18 cellular contexts compared by ENCODE assay signal in genomic region chr13:23074054-23074805, GRCh38.
A peak's percentile ranks its signal among the peaks of the same experiment; 100 is the strongest.
DNase-seq lines count a peak whose midpoint lies in the region; ATAC-seq lines count a peak whose summit lies in the region.
"Had no signal": no experiment of that assay in that cellular context is flagged by ENCODE, and none has a peak within 500 bp of the region (broad histone marks: within the 10 kb centered on the region; RNA-seq: fewer than 3 reads in every experiment).

No MANE protein-coding gene starts in this region.

- intact Hi-C loops in Right ventricle myocardium superior (cut with DNase I) (no loop called here), cardiac septum (cut with DNase I) (no loop called here)

- DNase-seq in Right ventricle myocardium superior (no peak), cardiac septum (ENCODE audit: low spot score) (no peak), SK-N-DZ (ENCODE audit: low spot score) (peak; percentile 76), left kidney (ENCODE audit: low read depth, low spot score) (peak; percentile 61), NCI-H1092 (lab: John Stamatoyannopoulos, UW) (no peak), cortex of kidney (lab: John Stamatoyannopoulos, UW) (no peak)
- no peak for DNase-seq in activated CD4-positive, alpha-beta T cell treated with anti-CD3 and anti-CD28 coated beads, Interleukin-2, amount 50 U/mL, for 48 hours
- DNase-seq: activated CD4-positive, alpha-beta T cell treated with anti-CD3 and anti-CD28 coated beads for 36 hours; activated CD8-positive, alpha-beta memory T cell treated with anti-CD3 and anti-CD28 coated beads, Interleukin-2, amount 10 ng/mL, durations not matched to agents 7 days and 5 days; CD4-positive, CD25-positive, alpha-beta regulatory T cell; colonic mucosa; foreskin melanocyte; GM23248; NCI-H1694; NCI-H226; nephron progenitor cell had no signal

- peak; percentile 80 for ATAC-seq in Right ventricle myocardium superior (ENCODE audit: poor library complexity)
- no peak for ATAC-seq in GM18907 (IDR thresholded peaks at IDR 0.05; ENCODE audit: unreplicated experiment)
- ATAC-seq: activated CD4-positive, alpha-beta T cell treated with anti-CD3 and anti-CD28 coated beads for 36 hours; activated CD8-positive, alpha-beta memory T cell treated with anti-CD3 and anti-CD28 coated beads, Interleukin-2, amount 10 ng/mL, durations not matched to agents 7 days and 5 days; stimulated activated effector memory CD8-positive, alpha-beta T cell treated with anti-CD3 and anti-CD28 coated beads, Interleukin-12 subunit alpha, Interleukin-12 subunit beta, amount 100 ng/mL, for 72 hours had no signal

Comparison
In these comparisons a context has a peak if more than half of its experiments do, and no peak if none do; other contexts are left out.
1. DNase-seq: peak in SK-N-DZ (single experiment) and left kidney (single experiment); none in Right ventricle myocardium superior (single experiment), cardiac septum (single experiment), activated CD4-positive, alpha-beta T cell treated with anti-CD3 and anti-CD28 coated beads, Interleukin-2, amount 50 U/mL, for 48 hours (0 of 2), NCI-H1092 (single experiment) and cortex of kidney (single experiment).